In genomic region chr3:188052229-188052965, GRCh38 we compare ENCODE assay signal across 8 cellular contexts.
DNase-seq lines count a peak whose midpoint lies in the region; ATAC-seq and TF ChIP-seq lines count a peak whose summit lies in the region.

No MANE protein-coding gene starts in this region.

- ATAC-seq in GM19395 (IDR thresholded peaks at IDR 0.05; ENCODE audit: unreplicated experiment): no peak

- CTCF ChIA-PET in HEK293 (lab: Yijun Ruan, JAX): interaction anchor here (0.7 to 0.8 kb wide), 3 partner anchors 307 to 1673 kb away, joined by 3 to 4 read pairs (median 3); partner anchors contain the start of gene BCL6
- CTCF ChIA-PET in activated naive CD4-positive, alpha-beta T cell treated with anti-CD3 and anti-CD28 coated beads, Interleukin-2, amount 10 ng/mL, durations not matched to agents 7 days and 5 days (lab: Charles Lee): interaction anchor here (0.7 kb wide), 1 partner anchor 612 kb away, joined by 3 read pairs; no protein-coding TSS in a partner anchor

- H3K4me1 Mint-ChIP-seq in glutamatergic neuron (ENCODE audit: low read depth, unreplicated experiment): no peaks in the 10 kb centered on the region
- H3K4me1 Mint-ChIP-seq in activated naive CD4-positive, alpha-beta T cell treated with anti-CD3 and anti-CD28 coated beads, Interleukin-2, amount 10 ng/mL, durations not matched to agents 7 days and 5 days: peaks cover 32% of the 10 kb centered on the region

- DNase-seq in brain pericyte (ENCODE audit: low read depth, low spot score) (peak; percentile 82), retina (peak; percentile 68), glutamatergic neuron (no peak), MV-4-11 (lab: John Stamatoyannopoulos, UW) (no peak)
- DNase-seq in activated naive CD4-positive, alpha-beta T cell treated with anti-CD3 and anti-CD28 coated beads, Interleukin-2, amount 10 ng/mL, durations not matched to agents 7 days and 5 days: no peak

- H3K4me3 Mint-ChIP-seq in glutamatergic neuron (ENCODE audit: unreplicated experiment): no peak overlapping the region
- H3K4me3 Mint-ChIP-seq in activated naive CD4-positive, alpha-beta T cell treated with anti-CD3 and anti-CD28 coated beads, Interleukin-2, amount 10 ng/mL, durations not matched to agents 7 days and 5 days: no peak overlapping the region

- H3K9me3 ChIP-seq in HEK293 (ENCODE audit: control insufficient read depth, insufficient read depth, low read depth, low read length) (no peaks in the 10 kb centered on the region), iPS-20b (ENCODE audit: insufficient read depth, low read depth, low read length) (no peaks in the 10 kb centered on the region)

- H3K4me1 ChIP-seq in HEK293 (ENCODE audit: control insufficient read depth, insufficient read depth, low read length) (no peaks in the 10 kb centered on the region), iPS-20b (ENCODE audit: insufficient read depth, low read length) (peaks cover 7% of the 10 kb centered on the region; the same call in 1 of the 2 replicates)

- H3K27me3 ChIP-seq in iPS-20b (ENCODE audit: insufficient read depth, low read length): no peaks in the 10 kb centered on the region

- POLR2A ChIA-PET in HEK293 (lab: Yijun Ruan, JAX): no interaction called here

- H3K27ac ChIP-seq in HEK293 (ENCODE audit: extremely low read depth, low read depth, low read length): no peak overlapping the region
- peak overlapping the region; percentile 8 for H3K27ac ChIP-seq in iPS-20b (ENCODE audit: low read length)

- H3K4me3 ChIP-seq in HEK293 (ENCODE audit: low read depth, low read length) (no peak overlapping the region), iPS-20b (ENCODE audit: low read length) (no peak overlapping the region)

- H3K36me3 ChIP-seq in HEK293 (ENCODE audit: control insufficient read depth in 2 of 2, insufficient read depth in 1 of 2, low read length in 2 of 2): no peaks in the 10 kb centered on the region
- H3K36me3 ChIP-seq in iPS-20b (ENCODE audit: insufficient read depth, low read depth, low read length): no peaks in the 10 kb centered on the region

- H3K27ac Mint-ChIP-seq in glutamatergic neuron (ENCODE audit: unreplicated experiment): no peak overlapping the region
- H3K27ac Mint-ChIP-seq in activated naive CD4-positive, alpha-beta T cell treated with anti-CD3 and anti-CD28 coated beads, Interleukin-2, amount 10 ng/mL, durations not matched to agents 7 days and 5 days: no peak overlapping the region

- H3K27me3 Mint-ChIP-seq in glutamatergic neuron (ENCODE audit: unreplicated experiment): peaks cover 7% of the 10 kb centered on the region
- peaks cover 4% of the 10 kb centered on the region for H3K27me3 Mint-ChIP-seq in activated naive CD4-positive, alpha-beta T cell treated with anti-CD3 and anti-CD28 coated beads, Interleukin-2, amount 10 ng/mL, durations not matched to agents 7 days and 5 days

- H3K9me3 Mint-ChIP-seq in glutamatergic neuron (ENCODE audit: unreplicated experiment): no peaks in the 10 kb centered on the region
- H3K9me3 Mint-ChIP-seq in activated naive CD4-positive, alpha-beta T cell treated with anti-CD3 and anti-CD28 coated beads, Interleukin-2, amount 10 ng/mL, durations not matched to agents 7 days and 5 days: no peaks in the 10 kb centered on the region

- H3K36me3 Mint-ChIP-seq in glutamatergic neuron (ENCODE audit: unreplicated experiment): no peaks in the 10 kb centered on the region
- H3K36me3 Mint-ChIP-seq in activated naive CD4-positive, alpha-beta T cell treated with anti-CD3 and anti-CD28 coated beads, Interleukin-2, amount 10 ng/mL, durations not matched to agents 7 days and 5 days: no peaks in the 10 kb centered on the region

- TF ChIP-seq CTCF in HEK293 (tag by site-specific recombination; IDR thresholded peaks at IDR 0.05) (no peak), glutamatergic neuron (IDR thresholded peaks at IDR 0.05; ENCODE audit: partially characterized antibody, unreplicated experiment) (no peak)

- H3K9ac ChIP-seq in iPS-20b (ENCODE audit: low read depth, low read length): peak overlapping the region; percentile 32; the same call in 1 of the 2 replicates

TF ChIP-seq in HEK293, 187 proteins besides CTCF, POLR2A, EP300 and RAD21:
- TF ChIP-seq TSHZ1 (tag by site-specific recombination; IDR thresholded peaks at IDR 0.05; ENCODE audit: borderline replicate concordance) (no peak), ZFHX2 (tag by site-specific recombination; conservative IDR thresholded peaks at IDR 0.05) (peak; percentile 52), ZNF501 (tag by site-specific recombination; IDR thresholded peaks at IDR 0.05) (no peak)

Comparison
In these comparisons a context has a peak if more than half of its experiments do, and no peak if none do; other contexts are left out.
1. DNase-seq: peak in brain pericyte (single experiment) and retina (single experiment); none in glutamatergic neuron (single experiment), MV-4-11 (single experiment) and activated naive CD4-positive, alpha-beta T cell treated with anti-CD3 and anti-CD28 coated beads, Interleukin-2, amount 10 ng/mL, durations not matched to agents 7 days and 5 days (single experiment).